Comparison of ENCODE assay signal across 8 cellular contexts in the genomic region with DNA sequence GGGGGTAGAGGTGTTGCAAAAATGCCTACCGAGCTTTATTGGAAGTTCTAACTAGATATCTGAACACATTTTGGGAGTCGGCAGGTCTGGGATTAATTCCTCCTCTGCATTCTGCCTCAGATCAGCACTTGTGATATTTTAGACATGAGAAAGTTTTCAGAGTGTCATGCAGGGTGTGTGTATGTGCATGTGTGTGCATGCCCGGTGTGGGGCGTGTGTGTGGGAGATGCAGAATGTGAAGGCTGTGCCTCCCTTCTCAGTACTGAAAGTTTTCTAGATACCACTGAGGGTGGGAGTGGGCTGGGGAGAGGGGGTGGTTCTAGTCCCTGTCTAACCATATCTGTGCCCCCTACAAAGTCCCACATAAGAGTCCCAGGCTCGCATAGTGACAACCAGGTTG.
"Had no signal": no experiment of that assay in that cellular context is flagged by ENCODE, and none has a peak within 500 bp of the region (broad histone marks: within the 10 kb centered on the region; RNA-seq: fewer than 3 reads in every experiment).

No MANE protein-coding gene starts in this region.

- H3K4me3 ChIP-seq: GM23248 had no signal

- DNase-seq: GM23248, H9, HCEC 1CT had no signal

- H3K27ac ChIP-seq: GM23248, HL-60 had no signal

- H3K9me3 Mint-ChIP-seq: H9 had no signal

- H2AFZ ChIP-seq: GM23248 had no signal

- ATAC-seq: HepG2 had no signal

- H3K27ac Mint-ChIP-seq: H9, IgD-negative memory B cell had no signal

- FAIRE-seq: H1, H54, HepG2 had no signal

- H3K36me3 Mint-ChIP-seq: IgD-negative memory B cell had no signal

- H3K9ac ChIP-seq: GM23248 had no signal

- H3K4me3 Mint-ChIP-seq: H9, IgD-negative memory B cell had no signal
